18 cellular contexts compared by ENCODE assay signal in the genomic region with DNA sequence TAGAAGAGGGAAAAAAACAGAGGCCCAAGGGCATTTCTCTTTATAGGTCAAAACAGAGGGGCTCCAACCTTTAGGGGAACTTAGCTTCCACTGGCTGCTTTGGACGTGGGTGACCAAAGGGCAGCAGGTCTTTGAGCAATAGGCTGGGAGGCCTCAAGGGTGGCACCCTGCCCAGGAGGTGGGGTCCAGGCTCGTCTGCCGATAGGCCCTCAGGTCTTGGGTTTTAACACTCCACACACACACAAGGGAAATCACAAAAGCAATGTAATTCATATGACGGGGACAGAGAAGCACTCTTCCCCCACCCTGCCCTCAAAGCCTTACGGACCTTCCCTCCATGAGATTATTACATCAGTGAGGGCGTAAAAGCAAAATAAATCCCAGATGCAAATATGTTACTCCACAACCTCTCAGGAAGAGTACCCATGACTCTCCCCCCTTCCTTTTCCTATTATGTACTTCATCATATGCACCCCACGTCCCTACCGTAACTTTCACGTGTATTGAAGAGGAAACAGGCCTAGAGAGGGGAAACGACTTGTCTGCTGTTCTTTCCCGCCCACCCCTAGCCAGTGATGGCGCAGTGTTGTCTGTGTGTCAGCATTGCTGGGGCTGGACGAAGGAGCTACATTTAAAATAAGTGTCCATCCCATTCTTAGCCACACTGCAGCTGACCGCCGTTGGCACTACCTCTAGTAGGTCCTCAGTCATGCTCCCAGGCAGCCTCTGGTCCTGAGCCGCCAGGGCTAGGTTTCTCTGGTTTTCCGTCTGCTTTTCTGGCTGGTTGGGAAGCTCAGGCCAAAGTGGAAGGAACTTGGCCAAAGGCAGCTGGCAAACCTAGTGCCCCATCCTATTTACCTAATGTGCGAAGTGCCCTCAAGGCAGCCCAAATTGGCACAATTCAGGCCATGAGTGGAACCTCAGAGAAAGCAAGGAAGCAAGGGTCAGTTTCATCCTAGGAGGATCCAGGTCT. TPM values are rescaled to one million over a fixed set of nuclear protein-coding genes. Genes with fewer than 3 reads are reported as not detected.
DNase-seq lines count a peak whose midpoint lies in the region; ATAC-seq, FAIRE-seq and TF ChIP-seq lines count a peak whose summit lies in the region.
"Had no signal": no experiment of that assay in that cellular context is flagged by ENCODE, and none has a peak within 500 bp of the region (broad histone marks: within the 10 kb centered on the region; RNA-seq: fewer than 3 reads in every experiment).

No MANE protein-coding gene starts in this region.

- no peaks in the 10 kb centered on the region for H3K27me3 ChIP-seq in mammary epithelial cell (ENCODE audit: insufficient read depth, low read length)
- no peaks in the 10 kb centered on the region for H3K27me3 ChIP-seq in GM12878 (replicated peaks in 1 of 2; ENCODE audit: control insufficient read depth in 2 of 2, insufficient read depth in 2 of 2, low read length in 1 of 2)
- H3K27me3 ChIP-seq in right lobe of liver, result no peaks in the 10 kb centered on the region
- H3K27me3 ChIP-seq in BE2C, result no peaks in the 10 kb centered on the region
- H3K27me3 ChIP-seq: colonic mucosa, transverse colon had no signal

- H3K27ac ChIP-seq in mammary epithelial cell (ENCODE audit: insufficient read depth, low read depth, low read length) (no peak overlapping the region), GM12878 (ENCODE audit: control insufficient read depth, insufficient read depth) (no peak overlapping the region), right lobe of liver (peak overlapping the region; percentile 93 to 100 (median 95))

- H3K4me2 ChIP-seq in mammary epithelial cell (ENCODE audit: insufficient read depth, low read depth, low read length), result no peak overlapping the region
- no peak overlapping the region for H3K4me2 ChIP-seq in GM12878 (ENCODE audit: control insufficient read depth, insufficient read depth)

- in situ Hi-C loops in mammary epithelial cell (cut with MboI; ENCODE audit: low sequenced_read_pairs in 2 of 2), result loop anchor here in 1 of 2 donors (10.0 kb wide), 1 partner anchor 341 kb away; no protein-coding TSS in a partner anchor
- in situ Hi-C loops in GM12878 (cut with MboI), result loop anchor here (10.0 kb wide), 1 partner anchor 421 kb away; no protein-coding TSS in a partner anchor

- H3K9ac ChIP-seq in mammary epithelial cell (ENCODE audit: insufficient read depth, low read length), result no peak overlapping the region
- no peak overlapping the region for H3K9ac ChIP-seq in GM12878 (ENCODE audit: control insufficient read depth, insufficient read depth, low read length)

- TF ChIP-seq EP300 in GM12878 (IDR thresholded peaks at IDR 0.05; ENCODE audit: borderline replicate concordance in 1 of 2, control insufficient read depth in 1 of 2, low read depth in 2 of 2, low read length in 2 of 2), result no peak

- no peaks in the 10 kb centered on the region for H3K27me3 Mint-ChIP-seq in MCF 10A (ENCODE audit: insufficient read depth, unreplicated experiment)
- H3K27me3 Mint-ChIP-seq: activated naive CD8-positive, alpha-beta T cell treated with anti-CD3 and anti-CD28 coated beads, Interleukin-2, amount 10 ng/mL, durations not matched to agents 7 days and 5 days had no signal

- no peak for DNase-seq in MCF 10A (ENCODE audit: unreplicated experiment)
- no peak for DNase-seq in mammary epithelial cell
- DNase-seq in GM12878 (ENCODE audit: low read depth, low spot score), result no peak
- peak; percentile 88 to 98 (median 96) for DNase-seq in right lobe of liver
- DNase-seq in BE2C, result no peak
- DNase-seq in RPMI8226, result no peak
- no peak for DNase-seq in DMS79 (lab: John Stamatoyannopoulos, UW)
- DNase-seq: activated CD8-positive, alpha-beta T cell treated with anti-CD3 and anti-CD28 coated beads, Interleukin-2, amount 10 ng/mL, durations not matched to agents 7 days and 5 days; activated naive CD8-positive, alpha-beta T cell treated with anti-CD3 and anti-CD28 coated beads, Interleukin-2, amount 10 ng/mL, durations not matched to agents 7 days and 5 days; colonic mucosa; DND-41; IMR-90; NCI-H1417 treated with DMSO at 0.1 percent for 48 hours; NCI-H510A treated with DMSO at 0.1 percent for 48 hours; transverse colon had no signal

- no peak for ATAC-seq in GM12878
- ATAC-seq in right lobe of liver, result peak; percentile 55 to 79 (median 66)
- ATAC-seq in HG02885 (IDR thresholded peaks at IDR 0.05; ENCODE audit: poor library complexity, unreplicated experiment), result no peak
- ATAC-seq: activated CD8-positive, alpha-beta T cell treated with anti-CD3 and anti-CD28 coated beads, Interleukin-2, amount 10 ng/mL, durations not matched to agents 7 days and 5 days had no signal

- H3K4me1 ChIP-seq in mammary epithelial cell (ENCODE audit: insufficient read depth, low read length) (peaks cover 7% of the 10 kb centered on the region), GM12878 (ENCODE audit: control insufficient read depth, insufficient read depth, low read length) (peaks cover 6% of the 10 kb centered on the region; the same call in 1 of the 2 replicates), right lobe of liver (peaks cover 0 to 45% (median 10%) of the 10 kb centered on the region in 4 donors), BE2C (peaks cover 17% of the 10 kb centered on the region)

- intact Hi-C loops in MCF 10A (cut with micrococcal nuclease) (no loop called here), mammary epithelial cell (cut with micrococcal nuclease) (no loop called here), GM12878 (cut with micrococcal nuclease; ENCODE audit: unreplicated experiment) (loop anchor here (10.0 kb wide), 1 partner anchor 421 kb away; no protein-coding TSS in a partner anchor), right lobe of liver (cut with DNase I) (no loop called here)

- RAD21 ChIA-PET in GM12878 (lab: Charles Lee; ENCODE audit: unreplicated experiment), result no interaction called here

- BruUV-seq in MCF 10A (replicated peaks; lab: Mats Ljungman, UMichigan) (no TSS peak), mammary epithelial cell (replicated peaks; lab: Mats Ljungman, UMichigan) (no TSS peak), GM12878 (replicated peaks; lab: Mats Ljungman, UMichigan) (TSS peak; percentile 57)

- H3K27ac Mint-ChIP-seq in MCF 10A (ENCODE audit: low read depth, unreplicated experiment), result peak overlapping the region; percentile 51
- H3K27ac Mint-ChIP-seq: T-helper 1 cell treated with Interleukin-12 subunit alpha and Interleukin-12 subunit beta and Interleukin-4 antibody, amounts not matched to agents 30 μg/mL and 1 μg/mL, for 36 hours had no signal

- TF ChIP-seq POLR2A in GM12878 (IDR thresholded peaks at IDR 0.05; ENCODE audit: low read depth, low read length), result no peak
- TF ChIP-seq POLR2A in right lobe of liver (IDR thresholded peaks at IDR 0.05), result peak; percentile 79

- no peaks in the 10 kb centered on the region for H3K9me3 Mint-ChIP-seq in MCF 10A (ENCODE audit: unreplicated experiment)
- H3K9me3 Mint-ChIP-seq: activated naive CD8-positive, alpha-beta T cell treated with anti-CD3 and anti-CD28 coated beads, Interleukin-2, amount 10 ng/mL, durations not matched to agents 7 days and 5 days; T-helper 1 cell treated with Interleukin-12 subunit alpha and Interleukin-12 subunit beta and Interleukin-4 antibody, amounts not matched to agents 30 μg/mL and 1 μg/mL, for 36 hours had no signal

- H2AFZ ChIP-seq in mammary epithelial cell (ENCODE audit: low read depth, low read length) (no peak overlapping the region), GM12878 (ENCODE audit: control insufficient read depth, low read depth, low read length) (no peak overlapping the region)

- CTCF ChIA-PET in MCF 10A (lab: Yijun Ruan, JAX) (interaction anchor here (0.5 to 2.1 kb wide), 6 partner anchors 9 to 372 kb away, joined by 3 to 6 read pairs (median 4); no protein-coding TSS in a partner anchor), mammary epithelial cell (lab: Charles Lee; ENCODE audit: low non-redundant PET) (no interaction called here), GM12878 (lab: Yijun Ruan, JAX) (interaction anchor here (0.6 to 1.9 kb wide), 3 partner anchors 17 to 1011 kb away, joined by 4 to 8 read pairs (median 6); a partner anchor contains a TSS)

- no peak for TF ChIP-seq CTCF in MCF 10A (IDR thresholded peaks at IDR 0.05; ENCODE audit: unreplicated experiment)
- no peak for TF ChIP-seq CTCF in mammary epithelial cell (conservative IDR thresholded peaks at IDR 0.05 in 1 of 2, IDR thresholded peaks at IDR 0.05 in 1 of 2; ENCODE audit: extremely low read depth in 1 of 2, insufficient read depth in 1 of 2, low read depth in 1 of 2, low read length in 2 of 2)
- TF ChIP-seq CTCF in GM12878 (IDR thresholded peaks at IDR 0.05 in 2 of 3, conservative IDR thresholded peaks at IDR 0.05 in 1 of 3; ENCODE audit: control insufficient read depth in 2 of 3, extremely low read depth in 1 of 3, insufficient read depth in 1 of 3, low read depth in 3 of 3, low read length in 3 of 3), result no peak
- TF ChIP-seq CTCF in right lobe of liver (IDR thresholded peaks at IDR 0.05), result no peak
- TF ChIP-seq CTCF in BE2C (IDR thresholded peaks at IDR 0.05; ENCODE audit: low read depth, low read length), result no peak

- no peak for FAIRE-seq in GM12878 (lab: Jason Lieb, UNC)
- FAIRE-seq: RCC 7860 had no signal

- peaks cover 6% of the 10 kb centered on the region for H3K4me1 Mint-ChIP-seq in MCF 10A (ENCODE audit: insufficient read depth, unreplicated experiment)

- 94% methylated on average over 17 of the region's 18 CpGs for WGBS in mammary epithelial cell (ENCODE audit: low coverage, missing lambda C conversion rate)
- WGBS in GM12878 (ENCODE audit: insufficient coverage, insufficient replicate concordance, low lambda C conversion rate, missing lambda C conversion rate), result 91% methylated on average over 18 of the region's 18 CpGs
- 33% methylated on average over 17 of the region's 18 CpGs for WGBS in right lobe of liver (ENCODE audit: insufficient coverage, low coverage, low lambda C conversion rate, missing lambda C conversion rate)

- H4K20me1 ChIP-seq in mammary epithelial cell (ENCODE audit: insufficient read depth, low read length), result no peaks in the 10 kb centered on the region
- H4K20me1 ChIP-seq in GM12878 (ENCODE audit: control insufficient read depth, insufficient read depth), result no peaks in the 10 kb centered on the region

- SMC1A ChIA-PET in GM12878 (lab: Charles Lee; ENCODE audit: uncharacterized antibody, unreplicated experiment), result no interaction called here

- H3K9me3 ChIP-seq in mammary epithelial cell (replicated peaks; ENCODE audit: insufficient read depth, low read length) (no peaks in the 10 kb centered on the region), GM12878 (replicated peaks; ENCODE audit: control insufficient read depth, insufficient read depth, low read length) (no peaks in the 10 kb centered on the region), right lobe of liver (no peaks in the 10 kb centered on the region), BE2C (no peaks in the 10 kb centered on the region)
- H3K9me3 ChIP-seq: colonic mucosa, transverse colon had no signal

- dilution Hi-C loops in mammary epithelial cell (cut with HindIII; ENCODE audit: low sequenced_read_pairs), result no loop called here

- no peak overlapping the region for H3K4me3 Mint-ChIP-seq in MCF 10A (ENCODE audit: unreplicated experiment)
- H3K4me3 Mint-ChIP-seq: activated CD8-positive, alpha-beta T cell treated with anti-CD3 and anti-CD28 coated beads, Interleukin-2, amount 10 ng/mL, durations not matched to agents 7 days and 5 days; activated naive CD8-positive, alpha-beta T cell treated with anti-CD3 and anti-CD28 coated beads, Interleukin-2, amount 10 ng/mL, durations not matched to agents 7 days and 5 days; T-helper 1 cell treated with Interleukin-12 subunit alpha and Interleukin-12 subunit beta and Interleukin-4 antibody, amounts not matched to agents 30 μg/mL and 1 μg/mL, for 36 hours had no signal

- H3K36me3 Mint-ChIP-seq in MCF 10A (ENCODE audit: insufficient read depth, unreplicated experiment), result peaks cover 19% of the 10 kb centered on the region

- TF ChIP-seq RAD21 in GM12878 (IDR thresholded peaks at IDR 0.05; ENCODE audit: insufficient read depth, low read depth, low read length), result no peak

- no peak overlapping the region for H3K4me3 ChIP-seq in mammary epithelial cell (replicated peaks in 1 of 3; ENCODE audit: insufficient read depth in 1 of 3, low read depth in 2 of 3, low read length in 3 of 3)
- no peak overlapping the region for H3K4me3 ChIP-seq in GM12878
- H3K4me3 ChIP-seq in right lobe of liver, result peak overlapping the region in 2 of 3 donors; percentile 84 to 85
- H3K4me3 ChIP-seq in BE2C (ENCODE audit: low read depth, low read length), result no peak overlapping the region

- no peaks in the 10 kb centered on the region for H3K79me2 ChIP-seq in mammary epithelial cell (ENCODE audit: insufficient read depth, low read length)
- H3K79me2 ChIP-seq in GM12878 (ENCODE audit: control insufficient read depth, insufficient read depth, low read length), result no peaks in the 10 kb centered on the region

- H3K36me3 ChIP-seq in mammary epithelial cell (ENCODE audit: insufficient read depth, low read length), result no peaks in the 10 kb centered on the region
- H3K36me3 ChIP-seq in GM12878 (ENCODE audit: control insufficient read depth in 2 of 2, insufficient read depth in 2 of 2, low read length in 1 of 2), result peaks cover 0 to 1% of the 10 kb centered on the region in 2 experiments; a peak in 3 of 4 replicates
- peaks cover 0 to 38% (median 17%) of the 10 kb centered on the region in 4 donors for H3K36me3 ChIP-seq in right lobe of liver
- peaks cover 26% of the 10 kb centered on the region for H3K36me3 ChIP-seq in BE2C

- POLR2A ChIA-PET in MCF 10A (lab: Yijun Ruan, JAX) (interaction anchor here (1.1 to 2.6 kb wide), 3 partner anchors 9 to 82 kb away, joined by 4 to 8 read pairs (median 6); no protein-coding TSS in a partner anchor), GM12878 (lab: Charles Lee) (no interaction called here)

RNA-seq across cellular contexts. Expression of a gene that starts 2.1 kb away (rescaled TPM):
- total RNA-seq in MCF 10A (2022), result 40.3 and 52.4 TPM in 2 replicates
- 10 to 100 TPM; 16.5 to 34.4 TPM for total RNA-seq in mammary epithelial cell
- polyA plus RNA-seq in mammary epithelial cell, result 35.9 TPM
- polyA minus RNA-seq in mammary epithelial cell, result 17.8 TPM
- 4.9 and 6.0 TPM in 2 replicates for total RNA-seq in GM12878 (2013; cell fraction: nucleolus; rRNA removed)
- total RNA-seq in GM12878 (2014; rRNA removed), result 32.7 and 37.9 TPM in 2 replicates
- total RNA-seq in GM12878 (2014; rRNA removed; fragmentation: Illumina TruSeq; extraction: Trizol), result 23.7 and 27.9 TPM in 2 replicates
- 25.1 and 30.3 TPM in 2 replicates for total RNA-seq in GM12878 (2021)
- 24.5 TPM for polyA plus RNA-seq in GM12878 (2011; ENCODE audit: low read depth)
- polyA plus RNA-seq in GM12878 (2011; rRNA removed), result 58.2 and 66.8 TPM in 2 replicates
- 109 and 114 TPM in 2 replicates for polyA plus RNA-seq in GM12878 (2011; cell fraction: cytosol; rRNA removed)
- 45.1 and 62.0 TPM in 2 replicates for polyA plus RNA-seq in GM12878 (2011; cell fraction: nucleus; rRNA removed)
- 35.4 and 42.8 TPM in 2 replicates for polyA plus RNA-seq in GM12878 (2012)
- 22.8 and 39.4 TPM in 2 replicates for polyA plus RNA-seq in GM12878 (2014; fragmentation: Illumina TruSeq; extraction: Trizol)
- polyA plus RNA-seq in GM12878 (2014; fragmentation: Nextera tagmentation; extraction: Ambion mirVana), result 10 to 100 TPM in 1 of 2 experiments, 1 to 10 TPM in 1; 5.6 to 13.2 TPM
- polyA plus RNA-seq in GM12878 (2014; rRNA removed), result 30.5 and 32.9 TPM in 2 replicates
- 10 to 100 TPM; 49.2 to 58.5 TPM for polyA plus RNA-seq in GM12878 (2016; fragmentation: Nextera tagmentation; extraction: Ambion mirVana)
- 33.0 and 51.8 TPM in 2 replicates for polyA minus RNA-seq in GM12878 (2011; rRNA and poly(A)+ RNA removed)
- polyA minus RNA-seq in GM12878 (2011; cell fraction: cytosol; rRNA and poly(A)+ RNA removed), result 17.0 and 23.3 TPM in 2 replicates
- polyA minus RNA-seq in GM12878 (2011; cell fraction: nucleus; rRNA and poly(A)+ RNA removed), result 12.6 and 16.1 TPM in 2 replicates
- total RNA-seq in right lobe of liver, result 100 to 1,000 TPM; 165 to 375 (median 230) TPM
- polyA plus RNA-seq in BE2C (2012; ENCODE audit: insufficient read depth, insufficient read length, low read depth), result 93.5 TPM

Comparison
In these comparisons a context has a peak if more than half of its experiments do, and no peak if none do; other contexts are left out.
1. DNase-seq: peak in right lobe of liver (3 of 3); none in MCF 10A (single experiment), mammary epithelial cell (single experiment), GM12878 (single experiment), BE2C (single experiment), RPMI8226 (single experiment) and DMS79 (single experiment).
2. H3K27ac ChIP-seq: peak in right lobe of liver (3 of 3); none in mammary epithelial cell (single experiment) and GM12878 (single experiment).
3. H3K4me3 ChIP-seq: peak in right lobe of liver (2 of 3); none in mammary epithelial cell (0 of 3), GM12878 (single experiment) and BE2C (single experiment).
4. ATAC-seq: peak in right lobe of liver (4 of 4); none in GM12878 (single experiment) and HG02885 (single experiment).